14 cellular contexts compared by ENCODE assay signal in genomic region chr22:49348631-49349030, GRCh38.
DNase-seq lines count a peak whose midpoint lies in the region; ATAC-seq and TF ChIP-seq lines count a peak whose summit lies in the region.
"Had no signal": no experiment of that assay in that cellular context is flagged by ENCODE, and none has a peak within 500 bp of the region (broad histone marks: within the 10 kb centered on the region; RNA-seq: fewer than 3 reads in every experiment).

No MANE protein-coding gene starts in this region.

- TF ChIP-seq POLR2A in gastrocnemius medialis (IDR thresholded peaks at IDR 0.05) = no peak

- H3K18ac ChIP-seq in mesenchymal stem cell (ENCODE audit: low read depth in 1 of 2, low read length in 2 of 2) = no peak overlapping the region

- H3K27ac Mint-ChIP-seq in WTC11 = no peak overlapping the region
- H3K27ac Mint-ChIP-seq in activated CD4-positive, alpha-beta T cell treated with anti-CD3 and anti-CD28 coated beads, Interleukin-2, amount 10 ng/mL, durations not matched to agents 24 days and 14 days = no peak overlapping the region
- H3K27ac Mint-ChIP-seq: CD4-positive, CD25-positive, alpha-beta regulatory T cell had no signal

- H2BK5ac ChIP-seq in mesenchymal stem cell (ENCODE audit: low read depth, low read length, poor library complexity, severe bottlenecking) = no peak overlapping the region

- no peak overlapping the region for H3K23ac ChIP-seq in mesenchymal stem cell (ENCODE audit: low read length in 2 of 2)

- H4K8ac ChIP-seq in mesenchymal stem cell (ENCODE audit: low read length) = no peak overlapping the region

- no peak overlapping the region for H2AFZ ChIP-seq in mesenchymal stem cell (ENCODE audit: low read depth, low read length)
- H2AFZ ChIP-seq: GM23248 had no signal

- H3K4ac ChIP-seq in mesenchymal stem cell (ENCODE audit: low read depth in 1 of 2, low read length in 2 of 2) = no peak overlapping the region

- DNase-seq in WTC11 (ENCODE audit: low spot score) = peak; percentile 4
- peak; percentile 40 for DNase-seq in islet precursor cell
- peak; percentile 64 for DNase-seq in mesenteric fat pad (ENCODE audit: low spot score)
- peak; percentile 46 for DNase-seq in upper lobe of right lung
- no peak for DNase-seq in mesenchymal stem cell
- DNase-seq in gastrocnemius medialis = no peak
- DNase-seq in activated CD4-positive, alpha-beta T cell treated with anti-CD3 and anti-CD28 coated beads, Interleukin-2, amount 10 ng/mL, durations not matched to agents 24 days and 14 days = no peak
- DNase-seq: CD4-positive, CD25-positive, alpha-beta regulatory T cell; DMS53; GF-D8; GM23248; IMR-90 had no signal

- no peak overlapping the region for H3K14ac ChIP-seq in mesenchymal stem cell (ENCODE audit: low read length in 2 of 2)

- H3K27me3 ChIP-seq in upper lobe of right lung (peaks cover 27% of the 10 kb centered on the region), mesenchymal stem cell (ENCODE audit: control insufficient read depth in 1 of 2, insufficient read depth in 1 of 2, low read length in 2 of 2) (no peaks in the 10 kb centered on the region), gastrocnemius medialis (peaks cover 0 to 8% (median 3%) of the 10 kb centered on the region in 3 donors)

- H3K9me3 Mint-ChIP-seq in WTC11 = peaks cover 3% of the 10 kb centered on the region; the same call in 1 of the 2 replicates
- no peaks in the 10 kb centered on the region for H3K9me3 Mint-ChIP-seq in activated CD4-positive, alpha-beta T cell treated with anti-CD3 and anti-CD28 coated beads, Interleukin-2, amount 10 ng/mL, durations not matched to agents 24 days and 14 days

- no peaks in the 10 kb centered on the region for H3K79me1 ChIP-seq in mesenchymal stem cell (replicated peaks; ENCODE audit: low read length, poor library complexity, severe bottlenecking)

- H3K9me3 ChIP-seq in upper lobe of right lung (no peaks in the 10 kb centered on the region), mesenchymal stem cell (ENCODE audit: control insufficient read depth, low read length) (no peaks in the 10 kb centered on the region), gastrocnemius medialis (no peaks in the 10 kb centered on the region)
- H3K9me3 ChIP-seq: A549 had no signal

- in situ Hi-C loops in gastrocnemius medialis (cut with MboI; ENCODE audit: low sequenced_read_pairs in 4 of 4) = no loop called here

- H3K27me3 Mint-ChIP-seq in WTC11 (ENCODE audit: low read depth) = no peaks in the 10 kb centered on the region
- no peaks in the 10 kb centered on the region for H3K27me3 Mint-ChIP-seq in activated CD4-positive, alpha-beta T cell treated with anti-CD3 and anti-CD28 coated beads, Interleukin-2, amount 10 ng/mL, durations not matched to agents 24 days and 14 days

- POLR2A ChIA-PET in WTC11 (lab: Charles Lee) = no interaction called here

- H3K27ac ChIP-seq in upper lobe of right lung (no peak overlapping the region), mesenchymal stem cell (ENCODE audit: low read length, poor library complexity, severe bottlenecking) (no peak overlapping the region), gastrocnemius medialis (no peak overlapping the region)
- H3K27ac ChIP-seq: A549, GM23248 had no signal

- H3K4me3 Mint-ChIP-seq in WTC11 = no peak overlapping the region
- no peak overlapping the region for H3K4me3 Mint-ChIP-seq in activated CD4-positive, alpha-beta T cell treated with anti-CD3 and anti-CD28 coated beads, Interleukin-2, amount 10 ng/mL, durations not matched to agents 24 days and 14 days
- H3K4me3 Mint-ChIP-seq: CD4-positive, CD25-positive, alpha-beta regulatory T cell had no signal

- H3K36me3 ChIP-seq in upper lobe of right lung (no peaks in the 10 kb centered on the region), mesenchymal stem cell (ENCODE audit: control insufficient read depth in 1 of 2, insufficient read depth in 2 of 2, low read depth in 1 of 2, low read length in 2 of 2) (no peaks in the 10 kb centered on the region), gastrocnemius medialis (no peaks in the 10 kb centered on the region)

- no peak overlapping the region for H3K9ac ChIP-seq in mesenchymal stem cell (ENCODE audit: low read length)
- H3K9ac ChIP-seq: GM23248 had no signal

- H3K4me1 Mint-ChIP-seq in WTC11 = peaks cover 8% of the 10 kb centered on the region; the same call in 1 of the 2 replicates
- no peaks in the 10 kb centered on the region for H3K4me1 Mint-ChIP-seq in activated CD4-positive, alpha-beta T cell treated with anti-CD3 and anti-CD28 coated beads, Interleukin-2, amount 10 ng/mL, durations not matched to agents 24 days and 14 days
- H3K4me1 Mint-ChIP-seq: CD4-positive, CD25-positive, alpha-beta regulatory T cell had no signal

- no peak overlapping the region for H2AK5ac ChIP-seq in mesenchymal stem cell (ENCODE audit: low read length, severe bottlenecking)

- no peak overlapping the region for H3K4me2 ChIP-seq in mesenchymal stem cell (ENCODE audit: low read length, poor library complexity, severe bottlenecking)
- H3K4me2 ChIP-seq: A549 had no signal

- H3K36me3 Mint-ChIP-seq in WTC11 = no peaks in the 10 kb centered on the region
- no peaks in the 10 kb centered on the region for H3K36me3 Mint-ChIP-seq in activated CD4-positive, alpha-beta T cell treated with anti-CD3 and anti-CD28 coated beads, Interleukin-2, amount 10 ng/mL, durations not matched to agents 24 days and 14 days (ENCODE audit: low read depth)
- H3K36me3 Mint-ChIP-seq: CD4-positive, CD25-positive, alpha-beta regulatory T cell had no signal

- no peak overlapping the region for H2BK15ac ChIP-seq in mesenchymal stem cell (ENCODE audit: low read depth, poor library complexity, severe bottlenecking)

- no peak overlapping the region for H2BK12ac ChIP-seq in mesenchymal stem cell (ENCODE audit: low read length in 2 of 2)

- WGBS in mesenchymal stem cell = 89% methylated on average over 12 of the region's 12 CpGs

- ATAC-seq in WTC11 (no peak), upper lobe of right lung (no peak), gastrocnemius medialis (no peak)
- ATAC-seq: A549, HCT116 had no signal

- TF ChIP-seq CTCF in WTC11 (IDR thresholded peaks at IDR 0.05) (no peak), upper lobe of right lung (IDR thresholded peaks at IDR 0.05) (no peak), gastrocnemius medialis (IDR thresholded peaks at IDR 0.05 in 4 of 5, conservative IDR thresholded peaks at IDR 0.05 in 1 of 5) (no peak)

- CTCF ChIA-PET in WTC11 (lab: Charles Lee) = no interaction called here

- no peak overlapping the region for H3K4me3 ChIP-seq in upper lobe of right lung
- no peak overlapping the region for H3K4me3 ChIP-seq in mesenchymal stem cell (ENCODE audit: insufficient read depth in 1 of 2, low read depth in 1 of 2, low read length in 2 of 2)
- H3K4me3 ChIP-seq in gastrocnemius medialis = no peak overlapping the region
- H3K4me3 ChIP-seq: A549, GM23248 had no signal

- H4K91ac ChIP-seq in mesenchymal stem cell (ENCODE audit: low read length) = no peak overlapping the region

- H2BK120ac ChIP-seq in mesenchymal stem cell (ENCODE audit: low read depth, low read length) = no peak overlapping the region

- H3K4me1 ChIP-seq in upper lobe of right lung (no peaks in the 10 kb centered on the region), mesenchymal stem cell (ENCODE audit: control insufficient read depth, insufficient read depth, low read depth, low read length) (peaks cover 1% of the 10 kb centered on the region), gastrocnemius medialis (no peaks in the 10 kb centered on the region)
- H3K4me1 ChIP-seq: A549 had no signal

- intact Hi-C loops in upper lobe of right lung (cut with DNase I) (no loop called here), gastrocnemius medialis (cut with DNase I; ENCODE audit: low total_unique reads) (no loop called here)
- intact Hi-C loops in activated CD4-positive, alpha-beta T cell treated with anti-CD3 and anti-CD28 coated beads, Interleukin-2, amount 10 ng/mL, durations not matched to agents 24 days and 14 days (cut with micrococcal nuclease) = no loop called here

TF ChIP-seq in WTC11, 78 proteins besides CTCF, POLR2A, EP300 and RAD21:
- no peak for TF ChIP-seq ETV6 (CRISPR knock-in tag; IDR thresholded peaks at IDR 0.05)
- no peak for TF ChIP-seq PRDM15 (CRISPR knock-in tag; IDR thresholded peaks at IDR 0.05)

Comparison
In these comparisons a context has a peak if more than half of its experiments do, and no peak if none do; other contexts are left out.
1. DNase-seq: peak in WTC11 (single experiment), islet precursor cell (single experiment), mesenteric fat pad (single experiment) and upper lobe of right lung (single experiment); none in mesenchymal stem cell (single experiment), gastrocnemius medialis (0 of 2) and activated CD4-positive, alpha-beta T cell treated with anti-CD3 and anti-CD28 coated beads, Interleukin-2, amount 10 ng/mL, durations not matched to agents 24 days and 14 days (single experiment).